Comparison of ENCODE assay signal across 9 cellular contexts in the genomic region with DNA sequence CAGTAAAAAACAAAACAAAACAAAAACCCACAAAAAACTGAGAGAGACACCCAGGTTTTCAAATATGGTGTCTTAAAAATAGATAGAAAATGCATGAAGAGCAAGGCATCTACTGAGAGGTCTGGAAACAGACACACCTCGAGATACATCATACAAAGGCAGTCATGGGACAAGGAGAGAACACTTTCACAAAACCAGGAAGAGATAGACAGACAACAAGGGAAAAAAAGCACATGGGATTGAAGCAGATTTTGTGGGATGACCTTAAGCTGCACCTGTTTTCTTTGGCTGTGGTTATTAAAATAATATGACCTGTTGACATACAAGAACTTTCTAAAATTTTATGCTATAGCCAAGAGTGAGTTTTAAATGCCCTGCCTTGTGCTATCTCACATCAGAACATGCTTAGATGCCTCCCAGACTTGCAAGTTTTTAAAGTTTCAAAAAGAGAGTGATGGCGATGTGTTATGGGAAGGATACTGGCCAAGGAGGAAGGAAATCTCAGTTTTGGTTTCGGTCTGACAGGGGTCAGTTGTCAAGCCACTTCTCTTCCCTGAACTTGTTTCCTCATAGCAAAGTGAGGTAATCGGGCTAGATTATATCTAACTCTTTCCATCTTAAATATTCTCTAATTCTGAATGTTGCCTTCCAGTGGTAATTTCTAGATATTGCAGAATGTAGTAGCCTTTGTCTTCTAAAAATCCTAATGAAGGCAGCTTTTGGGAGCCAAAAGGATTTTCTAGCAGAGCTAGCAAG. TPM values are rescaled to one million over a fixed set of nuclear protein-coding genes. Genes with fewer than 3 reads are reported as not detected.
DNase-seq lines count a peak whose midpoint lies in the region; ATAC-seq and TF ChIP-seq lines count a peak whose summit lies in the region.
"Not testable (repeated sequence)": the region's sequence is repeated elsewhere in the genome, so short reads cannot be mapped to it uniquely, and the experiment has no call there.
"Had no signal": no experiment of that assay in that cellular context is flagged by ENCODE, and none has a peak within 500 bp of the region (broad histone marks: within the 10 kb centered on the region; RNA-seq: fewer than 3 reads in every experiment).

No MANE protein-coding gene starts in this region.

- in situ Hi-C loops in gastrocnemius medialis (cut with MboI; ENCODE audit: low sequenced_read_pairs in 4 of 4), result not testable (repeated sequence)

- H3K4me3 Mint-ChIP-seq in IgD-negative memory B cell, result peak overlapping the region in 3 of 4 donors; percentile 46 to 86 (median 51)
- not testable (repeated sequence) for H3K4me3 Mint-ChIP-seq in activated CD8-positive, alpha-beta T cell treated with anti-CD3 and anti-CD28 coated beads for 36 hours

- peak overlapping the region in 1 of 11 experiments; percentile 48; a peak in 1 of 22 replicates for H3K9ac ChIP-seq in BLaER1 treated with 17β-estradiol and CSF1 and Interleukin-3, amounts not matched to agents 10 nM and 100 nM

- POLR2A ChIA-PET in activated CD8-positive, alpha-beta T cell treated with anti-CD3 and anti-CD28 coated beads for 36 hours (lab: Charles Lee), result not testable (repeated sequence)

- CTCF ChIA-PET in activated CD8-positive, alpha-beta T cell treated with anti-CD3 and anti-CD28 coated beads for 36 hours (lab: Charles Lee), result not testable (repeated sequence)

- intact Hi-C loops in activated CD8-positive, alpha-beta T cell treated with anti-CD3 and anti-CD28 coated beads for 36 hours (cut with micrococcal nuclease); left colon (cut with DNase I, micrococcal nuclease); gastrocnemius medialis (cut with DNase I; ENCODE audit: low total_unique reads): not testable (repeated sequence)

- H3K9me3 Mint-ChIP-seq in IgD-negative memory B cell; activated CD8-positive, alpha-beta T cell treated with anti-CD3 and anti-CD28 coated beads for 36 hours: not testable (repeated sequence)

- DNase-seq in OCI-M1 (lab: John Stamatoyannopoulos, UW) (peak; percentile 95), erythroblast (lab: John Stamatoyannopoulos, UW) (peak; percentile 73 to 76)
- not testable (repeated sequence) for DNase-seq in activated CD8-positive, alpha-beta T cell treated with anti-CD3 and anti-CD28 coated beads for 36 hours; left colon; gastrocnemius medialis

- H3K27me3 ChIP-seq in BLaER1 treated with 17β-estradiol and CSF1 and Interleukin-3, amounts not matched to agents 10 nM and 100 nM; gastrocnemius medialis: not testable (repeated sequence)

- peak overlapping the region in 3 of 11 experiments; percentile 17 to 60 (median 29); a peak in 5 of 22 replicates for H3K27ac ChIP-seq in BLaER1 treated with 17β-estradiol and CSF1 and Interleukin-3, amounts not matched to agents 10 nM and 100 nM
- H3K27ac ChIP-seq in gastrocnemius medialis, result not testable (repeated sequence)

- peaks cover 0 to 52% (median 9%) of the 10 kb centered on the region in 10 experiments; a peak in 11 of 20 replicates for H3K4me1 ChIP-seq in BLaER1 treated with 17β-estradiol and CSF1 and Interleukin-3, amounts not matched to agents 10 nM and 100 nM
- not testable (repeated sequence) for H3K4me1 ChIP-seq in gastrocnemius medialis

- not testable (repeated sequence) for H3K36me3 ChIP-seq in BLaER1 treated with 17β-estradiol and CSF1 and Interleukin-3, amounts not matched to agents 10 nM and 100 nM; gastrocnemius medialis

- peak overlapping the region in 1 of 3 donors; percentile 61 for H3K27ac Mint-ChIP-seq in IgD-negative memory B cell
- not testable (repeated sequence) for H3K27ac Mint-ChIP-seq in activated CD8-positive, alpha-beta T cell treated with anti-CD3 and anti-CD28 coated beads for 36 hours

- TF ChIP-seq CTCF in activated CD8-positive, alpha-beta T cell treated with anti-CD3 and anti-CD28 coated beads for 36 hours (IDR thresholded peaks at IDR 0.05); gastrocnemius medialis (IDR thresholded peaks at IDR 0.05 in 4 of 5, conservative IDR thresholded peaks at IDR 0.05 in 1 of 5): not testable (repeated sequence)

- H3K9me3 ChIP-seq in BLaER1 treated with 17β-estradiol and CSF1 and Interleukin-3, amounts not matched to agents 10 nM and 100 nM (replicated peaks in 1 of 11); gastrocnemius medialis: not testable (repeated sequence)

- not testable (repeated sequence) for TF ChIP-seq POLR2A in erythroblast (IDR thresholded peaks at IDR 0.05; ENCODE audit: low read length); gastrocnemius medialis (IDR thresholded peaks at IDR 0.05)

- H3K4me1 Mint-ChIP-seq in IgD-negative memory B cell, result peaks cover 8 to 16% (median 11%) of the 10 kb centered on the region in 3 donors
- H3K4me1 Mint-ChIP-seq in activated CD8-positive, alpha-beta T cell treated with anti-CD3 and anti-CD28 coated beads for 36 hours (ENCODE audit: low read depth), result not testable (repeated sequence)

- H3K4me3 ChIP-seq in BLaER1 treated with 17β-estradiol and CSF1 and Interleukin-3, amounts not matched to agents 10 nM and 100 nM; gastrocnemius medialis: not testable (repeated sequence)

- not testable (repeated sequence) for H3K36me3 Mint-ChIP-seq in IgD-negative memory B cell; activated CD8-positive, alpha-beta T cell treated with anti-CD3 and anti-CD28 coated beads for 36 hours (ENCODE audit: low read depth)

- not testable (repeated sequence) for H4K20me1 ChIP-seq in BLaER1 treated with 17β-estradiol and CSF1 and Interleukin-3, amounts not matched to agents 10 nM and 100 nM

- not testable (repeated sequence) for H3K27me3 Mint-ChIP-seq in IgD-negative memory B cell; activated CD8-positive, alpha-beta T cell treated with anti-CD3 and anti-CD28 coated beads for 36 hours

- ATAC-seq in GM18517 (IDR thresholded peaks at IDR 0.05; ENCODE audit: unreplicated experiment), result peak; percentile 52
- ATAC-seq in activated CD8-positive, alpha-beta T cell treated with anti-CD3 and anti-CD28 coated beads for 36 hours, result peak; percentile 20
- ATAC-seq in left colon, result peak; percentile 52
- ATAC-seq in gastrocnemius medialis, result peak; percentile 39 to 53

- peak overlapping the region; percentile 18 to 60 (median 48); a peak in 16 of 22 replicates for H3K4me2 ChIP-seq in BLaER1 treated with 17β-estradiol and CSF1 and Interleukin-3, amounts not matched to agents 10 nM and 100 nM

RNA-seq across cellular contexts. Expression of gene FCGR3A, which starts 11.5 kb away (rescaled TPM):
- 4.4 TPM for polyA plus RNA-seq in IgD-negative memory B cell
- under 1 TPM; 0.27 to 0.36 TPM for total RNA-seq in activated CD8-positive, alpha-beta T cell treated with anti-CD3 and anti-CD28 coated beads for 36 hours
- 10 to 100 TPM in 1 of 2 donors, 1 to 10 TPM in 1; 3.7 to 11.7 TPM for total RNA-seq in left colon
- 1 to 10 TPM; 1.7 to 7.7 (median 3.0) TPM for total RNA-seq in gastrocnemius medialis
- total RNA-seq: endodermal cell had no signal

RNA-seq across cellular contexts. Expression of gene HSPA6, which starts 36.8 kb away (rescaled TPM):
- polyA plus RNA-seq in IgD-negative memory B cell, result 0.80 TPM
- total RNA-seq in activated CD8-positive, alpha-beta T cell treated with anti-CD3 and anti-CD28 coated beads for 36 hours, result under 1 TPM; 0.36 to 0.45 TPM
- 1 to 10 TPM in 1 of 2 donors, under 1 TPM in 1; 0.64 to 1.4 TPM for total RNA-seq in left colon
- under 1 TPM in 2 of 4 donors, not detected in 2; 0.25 to 0.60 TPM for total RNA-seq in gastrocnemius medialis
- total RNA-seq: endodermal cell had no signal

RNA-seq across cellular contexts. Expression of gene FCGR2A, which starts 55.9 kb away (rescaled TPM):
- polyA plus RNA-seq in IgD-negative memory B cell, result 1.3 TPM
- total RNA-seq in activated CD8-positive, alpha-beta T cell treated with anti-CD3 and anti-CD28 coated beads for 36 hours, result not detected
- 10 to 100 TPM in 1 of 2 donors, 1 to 10 TPM in 1; 5.5 to 17.4 TPM for total RNA-seq in left colon
- 1 to 10 TPM; 5.0 to 9.0 (median 7.2) TPM for total RNA-seq in gastrocnemius medialis
- total RNA-seq: endodermal cell had no signal

Comparison
In these comparisons a context has a peak if more than half of its experiments do, and no peak if none do; other contexts are left out.
1. RNA of gene FCGR2A, which starts 55.9 kb away (total RNA-seq): 5.5 to 17.4 TPM in left colon and 5.0 to 9.0 TPM in gastrocnemius medialis; not detected in activated CD8-positive, alpha-beta T cell treated with anti-CD3 and anti-CD28 coated beads for 36 hours; every median in the first group is over 4 times any median in the second.
2. Peak in every context shown above with its lines, with median percentiles within 50 percentile points of each other: ATAC-seq.